ENCODE assay signal across 13 cellular contexts in genomic region chr4:87819281-87819919, GRCh38. TPM values are rescaled to one million over a fixed set of nuclear protein-coding genes. Genes with fewer than 3 reads are reported as not detected.
DNase-seq lines count a peak whose midpoint lies in the region; ATAC-seq, FAIRE-seq and TF ChIP-seq lines count a peak whose summit lies in the region.
"Had no signal": no experiment of that assay in that cellular context is flagged by ENCODE, and none has a peak within 500 bp of the region (broad histone marks: within the 10 kb centered on the region; RNA-seq: fewer than 3 reads in every experiment).

No MANE protein-coding gene starts in this region.

- H3K4me2 ChIP-seq in HepG2 (ENCODE audit: low read depth, low read length) = peak overlapping the region; percentile 48

- in situ Hi-C loops in HepG2 (cut with HindIII; ENCODE audit: extremely low pct_ligation_motif_present, low pct_unique_long_range_greater_than_20kb) = no loop called here

- no peak for TF ChIP-seq RAD21 in HepG2 (CRISPR knock-in tag; IDR thresholded peaks at IDR 0.05)

- H4K20me1 ChIP-seq in HepG2 (ENCODE audit: insufficient read depth, low read length) = no peaks in the 10 kb centered on the region

- no peaks in the 10 kb centered on the region; the same call in 1 of the 2 replicates for H3K27me3 Mint-ChIP-seq in WTC11 (ENCODE audit: low read depth)

- no peaks in the 10 kb centered on the region; the same call in 1 of the 2 replicates for H3K4me1 ChIP-seq in HepG2 (ENCODE audit: insufficient read depth, low read length)
- H3K4me1 ChIP-seq in right lobe of liver = no peaks in the 10 kb centered on the region

- 0 out of 5 replicates have a peak, but pooled peaks cover 0 to 7% of the 10 kb centered on the region in 2 experiments for H3K27me3 ChIP-seq in HepG2 (ENCODE audit: control insufficient read depth in 1 of 2, insufficient read depth in 2 of 2, low read length in 2 of 2)
- no peaks in the 10 kb centered on the region for H3K27me3 ChIP-seq in right lobe of liver

- peaks cover 44% of the 10 kb centered on the region for H3K9me3 Mint-ChIP-seq in WTC11
- peaks cover 3% of the 10 kb centered on the region for H3K9me3 Mint-ChIP-seq in stimulated activated effector memory CD8-positive, alpha-beta T cell treated with anti-CD3 and anti-CD28 coated beads, Interleukin-12 subunit alpha, Interleukin-12 subunit beta, amount 100 ng/mL, for 72 hours

- CTCF ChIA-PET in HepG2 (lab: Yijun Ruan, JAX; ENCODE audit: low intra/inter-chr PET ratio, low total read pairs) = no interaction called here
- CTCF ChIA-PET in WTC11 (lab: Charles Lee) = interaction anchor here (0.8 to 2.0 kb wide), 2 partner anchors 19 to 140 kb away, joined by 3 to 16 read pairs; no protein-coding TSS in a partner anchor

- H3K9me3 ChIP-seq in HepG2 (ENCODE audit: low read length) (no peaks in the 10 kb centered on the region), right lobe of liver (no peaks in the 10 kb centered on the region)

- peaks cover 19% of the 10 kb centered on the region for H3K36me3 Mint-ChIP-seq in WTC11
- H3K36me3 Mint-ChIP-seq in stimulated activated effector memory CD8-positive, alpha-beta T cell treated with anti-CD3 and anti-CD28 coated beads, Interleukin-12 subunit alpha, Interleukin-12 subunit beta, amount 100 ng/mL, for 72 hours = no peaks in the 10 kb centered on the region
- H3K36me3 Mint-ChIP-seq: activated naive CD8-positive, alpha-beta T cell had no signal

- no peak overlapping the region for H3K4me3 Mint-ChIP-seq in WTC11
- no peak overlapping the region for H3K4me3 Mint-ChIP-seq in stimulated activated effector memory CD8-positive, alpha-beta T cell treated with anti-CD3 and anti-CD28 coated beads, Interleukin-12 subunit alpha, Interleukin-12 subunit beta, amount 100 ng/mL, for 72 hours
- H3K4me3 Mint-ChIP-seq: activated naive CD8-positive, alpha-beta T cell had no signal

- FAIRE-seq in HepG2 (lab: Jason Lieb, UNC) = no peak
- FAIRE-seq: A204.1 had no signal

- WGBS in HepG2 (ENCODE audit: low lambda C conversion rate) = 46% methylated on average over 7 of the region's 8 CpGs
- WGBS in right lobe of liver (ENCODE audit: insufficient coverage, low coverage, low lambda C conversion rate, missing lambda C conversion rate) = 75% methylated on average over 1 of the region's 8 CpGs

- no peak for TF ChIP-seq POLR2A in HepG2 (IDR thresholded peaks at IDR 0.05; ENCODE audit: insufficient read depth in 1 of 2, low read depth in 2 of 2, low read length in 2 of 2)
- no peak for TF ChIP-seq POLR2A in right lobe of liver (IDR thresholded peaks at IDR 0.05)

- TF ChIP-seq EP300 in HepG2 (IDR thresholded peaks at IDR 0.05; ENCODE audit: low read depth in 2 of 2, low read length in 2 of 2) (no peak), HepG2 (CRISPR knock-in tag; IDR thresholded peaks at IDR 0.05; ENCODE audit: borderline replicate concordance) (no peak)

- no peak overlapping the region for H3K27ac ChIP-seq in HepG2 (ENCODE audit: extremely low read length, insufficient read depth, low read length)
- H3K27ac ChIP-seq in right lobe of liver = no peak overlapping the region

- TF ChIP-seq CTCF in HepG2 (CRISPR knock-in tag; IDR thresholded peaks at IDR 0.05) = no peak
- no peak for TF ChIP-seq CTCF in right lobe of liver (IDR thresholded peaks at IDR 0.05)
- TF ChIP-seq CTCF in WTC11 (IDR thresholded peaks at IDR 0.05) = no peak

- H3K4me3 ChIP-seq in HepG2 (replicated peaks in 1 of 3; ENCODE audit: insufficient read depth in 1 of 3, low read depth in 2 of 3, low read length in 3 of 3) (peak overlapping the region in 1 of 3 experiments; percentile 34; a peak in 2 of 6 replicates), right lobe of liver (no peak overlapping the region)

- intact Hi-C loops in HepG2 (cut with micrococcal nuclease; ENCODE audit: unreplicated experiment) = no loop called here
- intact Hi-C loops in right lobe of liver (cut with DNase I) = no loop called here

- 0 out of 2 replicates have a peak overlapping the region, but pooled peaks have one; percentile 12 for H3K27ac Mint-ChIP-seq in WTC11
- H3K27ac Mint-ChIP-seq in stimulated activated effector memory CD8-positive, alpha-beta T cell treated with anti-CD3 and anti-CD28 coated beads, Interleukin-12 subunit alpha, Interleukin-12 subunit beta, amount 100 ng/mL, for 72 hours = no peak overlapping the region
- H3K27ac Mint-ChIP-seq: activated naive CD8-positive, alpha-beta T cell had no signal

- H3K36me3 ChIP-seq in HepG2 (replicated peaks in 1 of 2; ENCODE audit: control insufficient read depth in 1 of 2, insufficient read depth in 2 of 2, low read length in 2 of 2) (no peaks in the 10 kb centered on the region), right lobe of liver (no peaks in the 10 kb centered on the region)

- H3K79me2 ChIP-seq in HepG2 (ENCODE audit: insufficient read depth, low read length) = no peaks in the 10 kb centered on the region

- POLR2A ChIA-PET in HepG2 (lab: Yijun Ruan, JAX) = interaction anchor here (0.5 kb wide), 1 partner anchor 153 kb away, joined by 3 read pairs; no protein-coding TSS in a partner anchor
- POLR2A ChIA-PET in WTC11 (lab: Charles Lee) = interaction anchor here (0.5 kb wide), 1 partner anchor 10 kb away, joined by 3 read pairs; no protein-coding TSS in a partner anchor

- H3K9ac ChIP-seq in HepG2 (ENCODE audit: insufficient read depth, low read depth, low read length) = no peak overlapping the region

- H2AFZ ChIP-seq in HepG2 (ENCODE audit: low read length) = no peak overlapping the region

- DNase-seq in HepG2 (ENCODE audit: low spot score) (peak; percentile 9), right lobe of liver (no peak), WTC11 (ENCODE audit: low spot score) (peak; percentile 23), iPS DF 19.7 (ENCODE audit: low read depth, low spot score) (peak; percentile 52), SW480 (ENCODE audit: low spot score) (no peak), activated gamma-delta T cell (lab: John Stamatoyannopoulos, UW) (no peak), NCI-H526 treated with DMSO at 0.1 percent for 48 hours (lab: John Stamatoyannopoulos, UW) (no peak)
- DNase-seq in stimulated activated effector memory CD8-positive, alpha-beta T cell treated with anti-CD3 and anti-CD28 coated beads, Interleukin-12 subunit alpha, Interleukin-12 subunit beta, amount 100 ng/mL, for 72 hours (ENCODE audit: low spot score in 2 of 2) = no peak
- DNase-seq: NCI-H1105; stimulated activated CD4-positive, alpha-beta T cell treated with anti-CD3 and anti-CD28 coated beads, Interleukin-4, amount 100 ng/mL, for 24 hours had no signal

- ATAC-seq in HepG2 (peak; percentile 46; the same call in 2 of the 3 replicates), right lobe of liver (no peak), WTC11 (peak; percentile 80)
- ATAC-seq in stimulated activated effector memory CD8-positive, alpha-beta T cell treated with anti-CD3 and anti-CD28 coated beads, Interleukin-12 subunit alpha, Interleukin-12 subunit beta, amount 100 ng/mL, for 72 hours = no peak

- no TSS peak for BruUV-seq in HepG2 (replicated peaks; lab: Mats Ljungman, UMichigan)

- peaks cover 20% of the 10 kb centered on the region for H3K4me1 Mint-ChIP-seq in WTC11
- H3K4me1 Mint-ChIP-seq in stimulated activated effector memory CD8-positive, alpha-beta T cell treated with anti-CD3 and anti-CD28 coated beads, Interleukin-12 subunit alpha, Interleukin-12 subunit beta, amount 100 ng/mL, for 72 hours = no peaks in the 10 kb centered on the region

RNA-seq across cellular contexts. Expression of gene MEPE, which starts 13.4 kb away (rescaled TPM):
- total RNA-seq in HepG2 (2016; rRNA removed; fragmentation: Illumina TruSeq; extraction: Trizol) (not detected in 2 replicates), right lobe of liver (not detected), WTC11 (2021) (not detected in 3 replicates)
- not detected in 2 replicates for total RNA-seq in HepG2 (2016; cell fraction: cytosol; rRNA removed; fragmentation: Illumina TruSeq; extraction: Trizol; ENCODE audit: low read depth)
- not detected in 2 replicates for total RNA-seq in HepG2 (2016; cell fraction: insoluble cytoplasmic fraction; rRNA removed; fragmentation: Illumina TruSeq; extraction: Trizol)
- not detected in 2 replicates for total RNA-seq in HepG2 (2016; cell fraction: membrane; rRNA removed; fragmentation: Illumina TruSeq; extraction: Trizol)
- total RNA-seq in HepG2 (2016; cell fraction: nucleus; rRNA removed; fragmentation: Illumina TruSeq; extraction: Trizol) = not detected in 2 replicates
- 0.04 TPM in 1 of 2 replicates, not detected in the other for polyA plus RNA-seq in HepG2 (2011; rRNA removed)
- polyA plus RNA-seq in HepG2 (2011; cell fraction: cytosol; rRNA removed) = not detected in 2 replicates
- polyA plus RNA-seq in HepG2 (2011; cell fraction: nucleus; rRNA removed) = not detected in 2 replicates
- polyA plus RNA-seq in HepG2 (2012) = not detected in 2 replicates
- not detected in 2 replicates for polyA plus RNA-seq in HepG2 (2016; cell fraction: cytosol; fragmentation: Illumina TruSeq; extraction: Trizol; ENCODE audit: low read depth)
- polyA plus RNA-seq in HepG2 (2016; cell fraction: insoluble cytoplasmic fraction; fragmentation: Illumina TruSeq; extraction: Trizol; ENCODE audit: low read depth) = not detected in 2 replicates
- polyA plus RNA-seq in HepG2 (2016; cell fraction: membrane; fragmentation: Illumina TruSeq; extraction: Trizol; ENCODE audit: low read depth) = not detected in 2 replicates
- polyA plus RNA-seq in HepG2 (2016; cell fraction: nucleus; fragmentation: Illumina TruSeq; extraction: Trizol; ENCODE audit: insufficient read depth, low read depth) = not detected in 2 replicates
- 0.14 TPM in 1 of 2 replicates, not detected in the other for polyA minus RNA-seq in HepG2 (2011; rRNA and poly(A)+ RNA removed; ENCODE audit: low replicate concordance)
- polyA minus RNA-seq in HepG2 (2011; cell fraction: cytosol; rRNA and poly(A)+ RNA removed) = not detected in 2 replicates
- not detected in 2 replicates for polyA minus RNA-seq in HepG2 (2011; cell fraction: nucleus; rRNA and poly(A)+ RNA removed)
- total RNA-seq: OCI-LY7 had no signal

RNA-seq across cellular contexts. Expression of gene IBSP, which starts 20.0 kb away (rescaled TPM):
- not detected in 2 replicates for total RNA-seq in HepG2 (2016; rRNA removed; fragmentation: Illumina TruSeq; extraction: Trizol)
- not detected in 2 replicates for total RNA-seq in HepG2 (2016; cell fraction: cytosol; rRNA removed; fragmentation: Illumina TruSeq; extraction: Trizol; ENCODE audit: low read depth)
- not detected in 2 replicates for total RNA-seq in HepG2 (2016; cell fraction: insoluble cytoplasmic fraction; rRNA removed; fragmentation: Illumina TruSeq; extraction: Trizol)
- not detected in 2 replicates for total RNA-seq in HepG2 (2016; cell fraction: membrane; rRNA removed; fragmentation: Illumina TruSeq; extraction: Trizol)
- total RNA-seq in HepG2 (2016; cell fraction: nucleus; rRNA removed; fragmentation: Illumina TruSeq; extraction: Trizol) = not detected in 2 replicates
- polyA plus RNA-seq in HepG2 (2011; rRNA removed) = not detected in 2 replicates
- not detected in 2 replicates for polyA plus RNA-seq in HepG2 (2011; cell fraction: cytosol; rRNA removed)
- polyA plus RNA-seq in HepG2 (2011; cell fraction: nucleus; rRNA removed) = not detected in 2 replicates
- polyA plus RNA-seq in HepG2 (2012) = not detected in 2 replicates
- polyA plus RNA-seq in HepG2 (2016; cell fraction: cytosol; fragmentation: Illumina TruSeq; extraction: Trizol; ENCODE audit: low read depth) = not detected in 2 replicates
- polyA plus RNA-seq in HepG2 (2016; cell fraction: insoluble cytoplasmic fraction; fragmentation: Illumina TruSeq; extraction: Trizol; ENCODE audit: low read depth) = not detected in 2 replicates
- not detected in 2 replicates for polyA plus RNA-seq in HepG2 (2016; cell fraction: membrane; fragmentation: Illumina TruSeq; extraction: Trizol; ENCODE audit: low read depth)
- polyA plus RNA-seq in HepG2 (2016; cell fraction: nucleus; fragmentation: Illumina TruSeq; extraction: Trizol; ENCODE audit: insufficient read depth, low read depth) = not detected in 2 replicates
- not detected in 2 replicates for polyA minus RNA-seq in HepG2 (2011; rRNA and poly(A)+ RNA removed; ENCODE audit: low replicate concordance)
- polyA minus RNA-seq in HepG2 (2011; cell fraction: cytosol; rRNA and poly(A)+ RNA removed) = not detected in 2 replicates
- polyA minus RNA-seq in HepG2 (2011; cell fraction: nucleus; rRNA and poly(A)+ RNA removed) = not detected in 2 replicates
- not detected for total RNA-seq in right lobe of liver
- total RNA-seq in WTC11 (2021) = not detected in 3 replicates

Comparison
In these comparisons a context has a peak if more than half of its experiments do, and no peak if none do; other contexts are left out.
1. ATAC-seq: peak in HepG2 (single experiment) and WTC11 (single experiment); none in right lobe of liver (0 of 4) and stimulated activated effector memory CD8-positive, alpha-beta T cell treated with anti-CD3 and anti-CD28 coated beads, Interleukin-12 subunit alpha, Interleukin-12 subunit beta, amount 100 ng/mL, for 72 hours (single experiment).
2. DNase-seq: peak in HepG2 (single experiment), WTC11 (single experiment) and iPS DF 19.7 (single experiment); none in right lobe of liver (0 of 3), SW480 (single experiment), activated gamma-delta T cell (single experiment), stimulated activated effector memory CD8-positive, alpha-beta T cell treated with anti-CD3 and anti-CD28 coated beads, Interleukin-12 subunit alpha, Interleukin-12 subunit beta, amount 100 ng/mL, for 72 hours (0 of 2) and NCI-H526 treated with DMSO at 0.1 percent for 48 hours (single experiment).
3. Of the 50 proteins assayed by ChIP-seq in both HepG2 and WTC11: peak only in HepG2: ZNF281; only in WTC11: ETV6, MAX and NFE2L1; in both: none; in neither: 46.